ENCODE assay signal across 24 cellular contexts in the genomic region with DNA sequence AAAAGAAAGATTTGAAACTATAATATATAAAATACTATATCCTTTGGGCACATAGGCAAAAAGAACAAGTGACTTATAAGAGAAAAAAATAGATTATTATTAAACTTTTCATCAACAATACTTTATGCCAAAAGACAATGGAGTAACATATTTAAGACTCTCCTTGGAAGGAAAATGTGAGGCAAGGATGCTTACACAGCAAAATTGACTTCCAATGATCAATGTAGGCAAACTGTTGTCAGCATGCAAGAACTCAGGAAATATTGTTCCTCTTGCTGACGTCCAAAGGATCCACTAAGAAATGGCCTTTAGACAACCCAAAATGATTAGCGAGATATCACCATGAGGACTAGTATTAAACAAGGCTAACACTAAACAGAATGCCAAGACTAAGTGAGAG. TPM values are rescaled to one million over a fixed set of nuclear protein-coding genes. Genes with fewer than 3 reads are reported as not detected.
DNase-seq lines count a peak whose midpoint lies in the region; ATAC-seq, FAIRE-seq and TF ChIP-seq lines count a peak whose summit lies in the region.
"Had no signal": no experiment of that assay in that cellular context is flagged by ENCODE, and none has a peak within 500 bp of the region (broad histone marks: within the 10 kb centered on the region; RNA-seq: fewer than 3 reads in every experiment).

No MANE protein-coding gene starts in this region.

- DNase-seq in left ventricle myocardium inferior: no peak
- no peak for DNase-seq in heart right ventricle
- DNase-seq in RWPE2 (ENCODE audit: low spot score): no peak
- no peak for DNase-seq in gastrocnemius medialis
- DNase-seq in KG1 (lab: John Stamatoyannopoulos, UW): no peak
- DNase-seq: 8988T; ACHN; BE2C; C1 segment of cervical spinal cord; Caco-2; CD4-positive, CD25-positive, alpha-beta regulatory T cell; DMS79; GDM1; Kasumi-1; KBM-7 had no signal

- TF ChIP-seq CTCF in left ventricle myocardium inferior (IDR thresholded peaks at IDR 0.05; ENCODE audit: borderline replicate concordance): no peak
- TF ChIP-seq CTCF in heart right ventricle (IDR thresholded peaks at IDR 0.05): no peak
- TF ChIP-seq CTCF in RWPE2 (IDR thresholded peaks at IDR 0.05; ENCODE audit: poor library complexity, severe bottlenecking): no peak
- TF ChIP-seq CTCF in gastrocnemius medialis (IDR thresholded peaks at IDR 0.05 in 4 of 5, conservative IDR thresholded peaks at IDR 0.05 in 1 of 5): no peak

- TF ChIP-seq POLR2A in gastrocnemius medialis (IDR thresholded peaks at IDR 0.05): no peak

- H3K27ac ChIP-seq in left ventricle myocardium inferior (replicated peaks): peak overlapping the region; percentile 56
- H3K27ac ChIP-seq in heart right ventricle: no peak overlapping the region
- peak overlapping the region; percentile 82 for H3K27ac ChIP-seq in RWPE2 (ENCODE audit: poor library complexity, severe bottlenecking)
- peak overlapping the region in 3 of 4 donors; percentile 40 to 67 (median 56) for H3K27ac ChIP-seq in gastrocnemius medialis

- H3K27me3 ChIP-seq in left ventricle myocardium inferior (ENCODE audit: low read depth) (no peaks in the 10 kb centered on the region), heart right ventricle (no peaks in the 10 kb centered on the region), RWPE2 (ENCODE audit: insufficient read depth, poor library complexity, severe bottlenecking) (no peaks in the 10 kb centered on the region), gastrocnemius medialis (no peaks in the 10 kb centered on the region)
- H3K27me3 ChIP-seq: BE2C had no signal

- peaks cover 44% of the 10 kb centered on the region for H3K4me1 ChIP-seq in left ventricle myocardium inferior
- H3K4me1 ChIP-seq in heart right ventricle: peaks cover 3 to 32% (median 11%) of the 10 kb centered on the region in 9 donors
- H3K4me1 ChIP-seq in RWPE2 (ENCODE audit: insufficient read depth, poor library complexity, severe bottlenecking): peaks cover 15% of the 10 kb centered on the region
- peaks cover 49 to 52% of the 10 kb centered on the region in 2 donors for H3K4me1 ChIP-seq in gastrocnemius medialis
- H3K4me1 ChIP-seq: HAP-1 had no signal

- peak; percentile 64 for FAIRE-seq in colon (lab: Jason Lieb, UNC)
- FAIRE-seq: D721Med had no signal

- intact Hi-C loops in left ventricle myocardium inferior (cut with micrococcal nuclease) (no loop called here), heart right ventricle (cut with DNase I) (loop anchor here in 3 of 10 donors (5.0 to 10.0 kb wide), 2 partner anchors 72 to 234 kb away; no protein-coding TSS in a partner anchor), gastrocnemius medialis (cut with DNase I; ENCODE audit: low total_unique reads) (no loop called here)

- in situ Hi-C loops in gastrocnemius medialis (cut with MboI; ENCODE audit: low sequenced_read_pairs in 4 of 4): loop anchor here in 1 of 4 donors (10.0 kb wide), 1 partner anchor 72 kb away; no protein-coding TSS in a partner anchor

- H3K4me3 ChIP-seq in left ventricle myocardium inferior: no peak overlapping the region
- H3K4me3 ChIP-seq in heart right ventricle: no peak overlapping the region
- H3K4me3 ChIP-seq in RWPE2 (ENCODE audit: severe bottlenecking): no peak overlapping the region
- no peak overlapping the region for H3K4me3 ChIP-seq in gastrocnemius medialis
- H3K4me3 ChIP-seq: GM23248, HAP-1 had no signal

- WGBS in heart right ventricle, 2 donors: 86 to 89% methylated on average over 2 of the region's 2 CpGs

- ATAC-seq in heart right ventricle (no peak), RWPE2 (ENCODE audit: low read depth) (no peak), gastrocnemius medialis (no peak), HG03025 (IDR thresholded peaks at IDR 0.05; ENCODE audit: low FRiP score, unreplicated experiment) (no peak), HG03280 (IDR thresholded peaks at IDR 0.05; ENCODE audit: unreplicated experiment) (no peak)

- H3K9me3 ChIP-seq in left ventricle myocardium inferior (replicated peaks) (no peaks in the 10 kb centered on the region), heart right ventricle (no peaks in the 10 kb centered on the region), RWPE2 (ENCODE audit: severe bottlenecking) (no peaks in the 10 kb centered on the region), gastrocnemius medialis (no peaks in the 10 kb centered on the region)
- H3K9me3 ChIP-seq: BE2C, Caco-2, HAP-1 had no signal

- no peaks in the 10 kb centered on the region for H3K36me3 ChIP-seq in left ventricle myocardium inferior
- H3K36me3 ChIP-seq in heart right ventricle: no peaks in the 10 kb centered on the region
- H3K36me3 ChIP-seq in RWPE2 (ENCODE audit: low read depth): no peaks in the 10 kb centered on the region
- no peaks in the 10 kb centered on the region for H3K36me3 ChIP-seq in gastrocnemius medialis
- H3K36me3 ChIP-seq: BE2C, HAP-1 had no signal

RNA-seq across cellular contexts. Expression of gene LMOD2, which starts 22.9 kb away (rescaled TPM):
- total RNA-seq in left ventricle myocardium inferior (888 TPM), heart right ventricle (1,000 to 10,000 TPM in 6 of 10 donors, 100 to 1,000 TPM in 4; 195 to 2,841 (median 1,290) TPM), gastrocnemius medialis (100 to 1,000 TPM; 150 to 518 (median 314) TPM)
- 100 to 1,000 TPM; 115 to 281 TPM for polyA plus RNA-seq in heart right ventricle
- total RNA-seq: Caco-2; CD4-positive, CD25-positive, alpha-beta regulatory T cell; Daoy; GM23248; H4; HT-29 had no signal
- polyA plus RNA-seq: GM23248 had no signal

RNA-seq across cellular contexts. Expression of gene ASB15, which starts 31.2 kb away (rescaled TPM):
- total RNA-seq in left ventricle myocardium inferior: 76.8 TPM
- 10 to 100 TPM; 24.8 to 80.6 (median 55.8) TPM for total RNA-seq in heart right ventricle
- 10 to 100 TPM in 1 of 2 donors, under 1 TPM in 1; 0.99 to 20.3 TPM for polyA plus RNA-seq in heart right ventricle
- 10 to 100 TPM in 2 of 4 donors, 1 to 10 TPM in 2; 5.3 to 26.0 (median 10.4) TPM for total RNA-seq in gastrocnemius medialis
- total RNA-seq: Caco-2; CD4-positive, CD25-positive, alpha-beta regulatory T cell; Daoy; GM23248; H4; HT-29 had no signal
- polyA plus RNA-seq: GM23248 had no signal

Comparison
In these comparisons a context has a peak if more than half of its experiments do, and no peak if none do; other contexts are left out.
1. H3K27ac ChIP-seq: peak in left ventricle myocardium inferior (single experiment), RWPE2 (single experiment) and gastrocnemius medialis (3 of 4); none in heart right ventricle (0 of 10).